In the genomic region with DNA sequence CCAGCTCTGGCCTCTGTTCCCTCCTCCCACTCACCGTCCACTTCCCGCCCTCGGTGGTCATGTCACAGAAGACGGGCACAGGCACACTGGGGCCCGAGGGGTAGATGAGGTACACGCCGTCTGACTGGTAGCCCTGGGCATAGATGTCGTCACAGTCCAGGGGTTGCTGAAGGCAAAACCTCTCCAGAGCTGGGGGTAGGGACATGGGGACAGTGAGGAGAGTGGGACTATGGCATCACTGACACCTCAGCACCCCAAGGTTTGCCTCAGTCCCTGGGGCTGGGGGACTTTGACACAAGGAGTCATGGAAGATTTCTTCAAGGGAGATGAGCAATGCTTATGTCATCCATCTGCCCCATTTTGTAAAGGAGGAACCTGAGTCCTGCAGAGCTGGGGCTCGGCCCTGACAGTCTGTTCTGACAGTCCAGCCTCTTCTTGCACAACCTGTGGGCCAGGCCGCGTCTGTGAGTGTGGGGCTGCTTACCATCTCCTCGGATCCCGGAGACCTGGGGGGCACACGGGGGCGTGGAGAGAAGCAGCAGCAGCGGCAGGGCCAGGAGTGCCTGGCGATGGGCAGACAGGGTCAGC, we compare ENCODE assay signal across 8 cellular contexts. TPM values are rescaled to one million over a fixed set of nuclear protein-coding genes. Genes with fewer than 3 reads are reported as not detected.
DNase-seq lines count a peak whose midpoint lies in the region; ATAC-seq and TF ChIP-seq lines count a peak whose summit lies in the region.

No MANE protein-coding gene starts in this region.

- H3K18ac ChIP-seq in trophoblast cell (ENCODE audit: low read length), result no peak overlapping the region

- no peak overlapping the region for H3K9ac ChIP-seq in trophoblast cell (ENCODE audit: low read length)

- H2BK120ac ChIP-seq in trophoblast cell (ENCODE audit: insufficient read depth, low read length, poor library complexity), result no peak overlapping the region

- no peak overlapping the region for H4K12ac ChIP-seq in trophoblast cell (ENCODE audit: low read depth, low read length)

- DNase-seq in Daoy (ENCODE audit: low read depth), result peak; percentile 60
- peak in 1 of 3 donors; percentile 78 for DNase-seq in Peyer's patch
- peak; percentile 96 for DNase-seq in fibroblast of mammary gland (ENCODE audit: low read depth)
- DNase-seq in trophoblast cell, result peak; percentile 60 to 67
- DNase-seq in anterior cingulate cortex (lab: John Stamatoyannopoulos, UW), result no peak
- no peak for DNase-seq in D341Med (ENCODE audit: low spot score)

- H2AK5ac ChIP-seq in trophoblast cell (ENCODE audit: low read length), result no peak overlapping the region

- H3K14ac ChIP-seq in trophoblast cell (ENCODE audit: low read length), result peak overlapping the region; percentile 27

- H2AFZ ChIP-seq in trophoblast cell (ENCODE audit: insufficient read depth, low read length, poor library complexity), result no peak overlapping the region

- H3K79me2 ChIP-seq in trophoblast cell (ENCODE audit: control insufficient read depth, insufficient read depth, low read length, poor library complexity), result peaks cover 2% of the 10 kb centered on the region

- H3K79me1 ChIP-seq in trophoblast cell (ENCODE audit: low read length), result no peaks in the 10 kb centered on the region

- H3K4me2 ChIP-seq in trophoblast cell (ENCODE audit: low read length), result peak overlapping the region; percentile 36

- H3K9me3 ChIP-seq in Peyer's patch, result no peaks in the 10 kb centered on the region
- H3K9me3 ChIP-seq in trophoblast cell (ENCODE audit: insufficient read depth, low read depth, low read length), result no peaks in the 10 kb centered on the region

- H3K27me3 ChIP-seq in Peyer's patch (no peaks in the 10 kb centered on the region), trophoblast cell (ENCODE audit: insufficient read depth, low read length) (no peaks in the 10 kb centered on the region)

- H3K23ac ChIP-seq in trophoblast cell (ENCODE audit: low read length), result no peak overlapping the region

- no peak for ATAC-seq in HG02798 (IDR thresholded peaks at IDR 0.05; ENCODE audit: poor library complexity, unreplicated experiment)
- ATAC-seq in HG02981 (IDR thresholded peaks at IDR 0.05; ENCODE audit: unreplicated experiment), result no peak

- H3K4ac ChIP-seq in trophoblast cell (ENCODE audit: low read depth, low read length), result no peak overlapping the region

- H4K91ac ChIP-seq in trophoblast cell (ENCODE audit: low read depth, low read length), result peak overlapping the region; percentile 36

- no peak overlapping the region for H4K8ac ChIP-seq in trophoblast cell (ENCODE audit: low read depth, low read length)

- peaks cover 0 to 32% (median 0%) of the 10 kb centered on the region in 3 donors for H3K36me3 ChIP-seq in Peyer's patch
- peaks cover 42% of the 10 kb centered on the region in 2 experiments for H3K36me3 ChIP-seq in trophoblast cell (ENCODE audit: control insufficient read depth in 1 of 2, insufficient read depth in 2 of 2, low read length in 2 of 2)

- TF ChIP-seq CTCF in Peyer's patch (IDR thresholded peaks at IDR 0.05) (no peak), fibroblast of mammary gland (conservative IDR thresholded peaks at IDR 0.05; ENCODE audit: control insufficient read depth, insufficient read depth, low read depth, low read length) (no peak)

- peaks cover 0 to 68% (median 7%) of the 10 kb centered on the region in 4 donors for H3K4me1 ChIP-seq in Peyer's patch
- peaks cover 15 to 20% of the 10 kb centered on the region in 2 experiments for H3K4me1 ChIP-seq in trophoblast cell (ENCODE audit: control insufficient read depth in 1 of 2, insufficient read depth in 2 of 2, low read length in 2 of 2)

- no peak overlapping the region for H2BK12ac ChIP-seq in trophoblast cell (ENCODE audit: low read length)

- H2BK5ac ChIP-seq in trophoblast cell (ENCODE audit: low read depth, low read length, poor library complexity), result no peak overlapping the region

- TF ChIP-seq POLR2A in Peyer's patch (IDR thresholded peaks at IDR 0.05), result peak in 1 of 2 donors; percentile 17

- H3K27ac ChIP-seq in Peyer's patch (peak overlapping the region; percentile 72 to 92 (median 84)), trophoblast cell (ENCODE audit: low read depth, low read length) (peak overlapping the region; percentile 4)

- WGBS in trophoblast cell (ENCODE audit: extremely low coverage, insufficient coverage, insufficient read length), result no CpG with 5 or more reads among the region's 17 CpGs

- peak overlapping the region in 2 of 4 donors; percentile 3 to 38 for H3K4me3 ChIP-seq in Peyer's patch
- H3K4me3 ChIP-seq in fibroblast of mammary gland (ENCODE audit: control insufficient read depth, low read depth, low read length), result peak overlapping the region; percentile 40
- no peak overlapping the region for H3K4me3 ChIP-seq in trophoblast cell (ENCODE audit: low read depth, low read length)

RNA-seq across cellular contexts. Expression of a gene that starts 0.6 kb away (rescaled TPM):
- 0.24 and 0.69 TPM in 2 replicates for total RNA-seq in Daoy (2014; rRNA removed; shearing (Covaris generic))
- 10 to 100 TPM; 12.6 to 70.8 (median 43.9) TPM for total RNA-seq in Peyer's patch
- 1.3 and 1.6 TPM in 2 replicates for polyA plus RNA-seq in trophoblast cell (2013)

RNA-seq across cellular contexts. Expression of a gene that starts 8.1 kb away (rescaled TPM):
- total RNA-seq in Daoy (2014; rRNA removed; shearing (Covaris generic)), result 6.0 and 11.7 TPM in 2 replicates
- total RNA-seq in Peyer's patch, result 10 to 100 TPM; 35.0 to 60.7 (median 46.5) TPM
- 21.4 and 22.8 TPM in 2 replicates for polyA plus RNA-seq in trophoblast cell (2013)

RNA-seq across cellular contexts. Expression of a gene that starts 23.8 kb away (rescaled TPM):
- 33.8 and 42.5 TPM in 2 replicates for total RNA-seq in Daoy (2014; rRNA removed; shearing (Covaris generic))
- 10 to 100 TPM in 1 of 4 donors, 1 to 10 TPM in 2, not detected in 1; 4.5 to 15.7 (median 5.6) TPM for total RNA-seq in Peyer's patch
- 7.2 and 7.3 TPM in 2 replicates for polyA plus RNA-seq in trophoblast cell (2013)

RNA-seq across cellular contexts. Expression of a gene that starts 24.7 kb away (rescaled TPM):
- 0.11 and 0.57 TPM in 2 replicates for total RNA-seq in Daoy (2014; rRNA removed; shearing (Covaris generic))
- 10 to 100 TPM in 1 of 4 donors, 1 to 10 TPM in 3; 1.2 to 47.0 (median 2.0) TPM for total RNA-seq in Peyer's patch
- 0.42 and 0.55 TPM in 2 replicates for polyA plus RNA-seq in trophoblast cell (2013)

Comparison
In these comparisons a context has a peak if more than half of its experiments do, and no peak if none do; other contexts are left out.
1. DNase-seq: peak in Daoy (single experiment), fibroblast of mammary gland (single experiment) and trophoblast cell (2 of 2); none in anterior cingulate cortex (0 of 58) and D341Med (single experiment).